In genomic region chr10:69880301-69881081, GRCh38 we compare ENCODE assay signal across 1 cellular context.
TF ChIP-seq lines count a peak whose summit lies in the region.

No MANE protein-coding gene starts in this region.

TF ChIP-seq in IMR-90, 13 proteins besides CTCF, POLR2A, EP300 and RAD21:
- TF ChIP-seq ELK1 (IDR thresholded peaks at IDR 0.05; ENCODE audit: borderline replicate concordance, low read depth, low read length) (no peak), FOS (IDR thresholded peaks at IDR 0.05; ENCODE audit: low read depth, low read length) (no peak), RCOR1 (IDR thresholded peaks at IDR 0.05; ENCODE audit: insufficient replicate concordance, low read length) (no peak), CHD1 (IDR thresholded peaks at IDR 0.05; ENCODE audit: low read depth, low read length) (no peak), NFE2L2 (IDR thresholded peaks at IDR 0.05; ENCODE audit: low read depth, low read length) (no peak), MAZ (IDR thresholded peaks at IDR 0.05; ENCODE audit: borderline replicate concordance, low read depth, low read length) (no peak), MXI1 (IDR thresholded peaks at IDR 0.05; ENCODE audit: borderline replicate concordance, low read depth, low read length) (no peak), BHLHE40 (IDR thresholded peaks at IDR 0.05; ENCODE audit: low read depth, low read length) (no peak), CEBPB (IDR thresholded peaks at IDR 0.05; ENCODE audit: low read depth, low read length) (no peak), RFX5 (IDR thresholded peaks at IDR 0.05; ENCODE audit: low read depth, low read length) (no peak), MAFK (IDR thresholded peaks at IDR 0.05; ENCODE audit: low read depth, low read length) (no peak), USF2 (IDR thresholded peaks at IDR 0.05; ENCODE audit: low read depth, low read length) (no peak), SMC3 (IDR thresholded peaks at IDR 0.05; ENCODE audit: low read depth, low read length) (no peak)
TF ChIP-seq in IMR-90: peak in this region for 0.
